In genomic region chr12:8661751-8662150, GRCh38 we compare ENCODE assay signal across 31 cellular contexts. TPM values are rescaled to one million over a fixed set of nuclear protein-coding genes. Genes with fewer than 3 reads are reported as not detected.
DNase-seq lines count a peak whose midpoint lies in the region; ATAC-seq, FAIRE-seq and TF ChIP-seq lines count a peak whose summit lies in the region.
"Had no signal": no experiment of that assay in that cellular context is flagged by ENCODE, and none has a peak within 500 bp of the region (broad histone marks: within the 10 kb centered on the region; RNA-seq: fewer than 3 reads in every experiment).

No MANE protein-coding gene starts in this region.

- no peak overlapping the region for H2BK120ac ChIP-seq in mesenchymal stem cell (ENCODE audit: low read depth, low read length)

- no peaks in the 10 kb centered on the region for H3K36me3 Mint-ChIP-seq in astrocyte (ENCODE audit: low read depth, unreplicated experiment)
- H3K36me3 Mint-ChIP-seq: activated naive CD4-positive, alpha-beta T cell treated with anti-CD3 and anti-CD28 coated beads, Interleukin-2, amount 50 U/mL, for 24 hours; CD14-positive monocyte had no signal

- H3K4me1 Mint-ChIP-seq in astrocyte (ENCODE audit: low read depth, unreplicated experiment): peaks cover 17% of the 10 kb centered on the region
- H3K4me1 Mint-ChIP-seq: activated naive CD4-positive, alpha-beta T cell treated with anti-CD3 and anti-CD28 coated beads, Interleukin-2, amount 50 U/mL, for 24 hours; neural crest cell had no signal

- H2AFZ ChIP-seq in astrocyte (ENCODE audit: low read depth, low read length) (no peak overlapping the region), mesenchymal stem cell (ENCODE audit: low read depth, low read length) (no peak overlapping the region), smooth muscle cell (ENCODE audit: low read depth) (no peak overlapping the region), MM.1S (ENCODE audit: low read length) (no peak overlapping the region)
- H2AFZ ChIP-seq: parathyroid adenoma had no signal

- H4K20me1 ChIP-seq in astrocyte (ENCODE audit: insufficient read depth, low read length): no peaks in the 10 kb centered on the region
- no peaks in the 10 kb centered on the region for H4K20me1 ChIP-seq in smooth muscle cell (ENCODE audit: low read depth)
- no peaks in the 10 kb centered on the region for H4K20me1 ChIP-seq in MM.1S (ENCODE audit: insufficient read depth, low read length)

- H4K8ac ChIP-seq in mesenchymal stem cell (ENCODE audit: low read length): no peak overlapping the region

- no peaks in the 10 kb centered on the region for H3K79me1 ChIP-seq in mesenchymal stem cell (replicated peaks; ENCODE audit: low read length, poor library complexity, severe bottlenecking)

- H3K4me2 ChIP-seq in astrocyte (ENCODE audit: low read length): peak overlapping the region; percentile 71
- no peak overlapping the region for H3K4me2 ChIP-seq in mesenchymal stem cell (ENCODE audit: low read length, poor library complexity, severe bottlenecking)
- H3K4me2 ChIP-seq in smooth muscle cell: peak overlapping the region; percentile 27
- H3K4me2 ChIP-seq in MM.1S (ENCODE audit: low read depth, low read length): no peak overlapping the region

- H3K36me3 ChIP-seq in astrocyte (ENCODE audit: insufficient read depth, low read length): no peaks in the 10 kb centered on the region
- H3K36me3 ChIP-seq in mesenchymal stem cell (ENCODE audit: control insufficient read depth in 1 of 2, insufficient read depth in 2 of 2, low read depth in 1 of 2, low read length in 2 of 2): peaks cover 0 to 6% of the 10 kb centered on the region in 2 experiments
- H3K36me3 ChIP-seq in smooth muscle cell (ENCODE audit: low read depth): no peaks in the 10 kb centered on the region
- no peaks in the 10 kb centered on the region for H3K36me3 ChIP-seq in MM.1S (replicated peaks; ENCODE audit: insufficient read depth, low read length)
- H3K36me3 ChIP-seq: stomach, tibial artery had no signal

- H3K27ac Mint-ChIP-seq in astrocyte (ENCODE audit: unreplicated experiment): no peak overlapping the region
- H3K27ac Mint-ChIP-seq: activated naive CD4-positive, alpha-beta T cell treated with anti-CD3 and anti-CD28 coated beads, Interleukin-2, amount 50 U/mL, for 24 hours; CD14-positive monocyte; effector memory CD8-positive, alpha-beta T cell; T-helper 2 cell treated with Interferon-gamma antibody and Interleukin-4, amounts not matched to agents 5 μg/mL and 100 μg/mL, for 36 hours had no signal

- no peaks in the 10 kb centered on the region for H3K27me3 ChIP-seq in astrocyte (ENCODE audit: insufficient read depth, low read length)
- peaks cover 0 to 6% of the 10 kb centered on the region in 2 experiments for H3K27me3 ChIP-seq in mesenchymal stem cell (ENCODE audit: control insufficient read depth in 1 of 2, insufficient read depth in 1 of 2, low read length in 2 of 2)
- no peaks in the 10 kb centered on the region for H3K27me3 ChIP-seq in smooth muscle cell (ENCODE audit: low read depth)
- no peaks in the 10 kb centered on the region for H3K27me3 ChIP-seq in MM.1S (replicated peaks; ENCODE audit: insufficient read depth, low read length)
- H3K27me3 ChIP-seq: stomach, tibial artery had no signal

- H3K9ac ChIP-seq in astrocyte (ENCODE audit: low read length): peak overlapping the region; percentile 69
- H3K9ac ChIP-seq in mesenchymal stem cell (ENCODE audit: low read length): peak overlapping the region; percentile 94
- peak overlapping the region; percentile 55 for H3K9ac ChIP-seq in smooth muscle cell (ENCODE audit: low read depth)
- no peak overlapping the region for H3K9ac ChIP-seq in MM.1S (ENCODE audit: low read length)
- H3K9ac ChIP-seq: parathyroid adenoma had no signal

- H3F3A ChIP-seq in smooth muscle cell (ENCODE audit: low read depth) (no peaks in the 10 kb centered on the region), MM.1S (ENCODE audit: insufficient read depth, low read length) (no peaks in the 10 kb centered on the region)

- DNase-seq in EH (ENCODE audit: low read depth) (peak; percentile 28), astrocyte (ENCODE audit: low read depth) (peak; percentile 36), mesenchymal stem cell (no peak), smooth muscle cell (lab: John Stamatoyannopoulos, UW; ENCODE audit: unreplicated experiment) (no peak), MM.1S (no peak), nucleus accumbens (lab: John Stamatoyannopoulos, UW) (no peak)
- DNase-seq: activated CD8-positive, alpha-beta memory T cell treated with anti-CD3 and anti-CD28 coated beads for 24 hours; activated T-cell treated with anti-CD3 and anti-CD28 coated beads for 4 hours; effector memory CD8-positive, alpha-beta T cell; erythroblast; GDM1; mammary epithelial cell; NCI-H146; NCI-H2107; NCI-H446; NCI-H748 treated with DMSO at 0.1 percent for 48 hours; retina; SHP77 treated with DMSO at 0.1 percent for 48 hours; stimulated activated CD4-positive, alpha-beta T cell treated with anti-CD3 and anti-CD28 coated beads, Interleukin-4, amount 100 ng/mL, for 1 hour; stomach; tibial artery had no signal

- peak overlapping the region; percentile 65 for H3K27ac ChIP-seq in astrocyte (ENCODE audit: low read depth, low read length)
- no peak overlapping the region for H3K27ac ChIP-seq in mesenchymal stem cell (ENCODE audit: low read length, poor library complexity, severe bottlenecking)
- H3K27ac ChIP-seq in smooth muscle cell (ENCODE audit: low read depth): no peak overlapping the region
- no peak overlapping the region for H3K27ac ChIP-seq in MM.1S (ENCODE audit: low read length)
- H3K27ac ChIP-seq: parathyroid adenoma had no signal

- no peak overlapping the region for H2AK5ac ChIP-seq in mesenchymal stem cell (ENCODE audit: low read length, severe bottlenecking)

- H3K4me3 Mint-ChIP-seq in astrocyte (ENCODE audit: unreplicated experiment): no peak overlapping the region
- H3K4me3 Mint-ChIP-seq: activated naive CD4-positive, alpha-beta T cell treated with anti-CD3 and anti-CD28 coated beads, Interleukin-2, amount 50 U/mL, for 24 hours; CD14-positive monocyte; effector memory CD8-positive, alpha-beta T cell; neural crest cell; T-helper 2 cell treated with Interferon-gamma antibody and Interleukin-4, amounts not matched to agents 5 μg/mL and 100 μg/mL, for 36 hours had no signal

- H4K91ac ChIP-seq in mesenchymal stem cell (ENCODE audit: low read length): no peak overlapping the region

- no peak overlapping the region for H2BK15ac ChIP-seq in mesenchymal stem cell (ENCODE audit: low read depth, poor library complexity, severe bottlenecking)

- 75% methylated on average over 3 of the region's 3 CpGs for WGBS in mesenchymal stem cell
- WGBS in smooth muscle cell (ENCODE audit: low lambda C conversion rate): 86% methylated on average over 3 of the region's 3 CpGs

- H3K14ac ChIP-seq in mesenchymal stem cell (ENCODE audit: low read length in 2 of 2): no peak overlapping the region

- H3K27me3 Mint-ChIP-seq in astrocyte (ENCODE audit: low read depth, unreplicated experiment): no peaks in the 10 kb centered on the region
- H3K27me3 Mint-ChIP-seq: activated naive CD4-positive, alpha-beta T cell treated with anti-CD3 and anti-CD28 coated beads, Interleukin-2, amount 50 U/mL, for 24 hours had no signal

- H3K79me2 ChIP-seq in astrocyte (ENCODE audit: insufficient read depth, low read length) (no peaks in the 10 kb centered on the region), smooth muscle cell (ENCODE audit: low read depth) (no peaks in the 10 kb centered on the region), MM.1S (ENCODE audit: low read length) (no peaks in the 10 kb centered on the region)
- H3K79me2 ChIP-seq: parathyroid adenoma had no signal

- FAIRE-seq in astrocyte (lab: Jason Lieb, UNC): no peak
- FAIRE-seq: colon, frontal cortex had no signal

- H3K18ac ChIP-seq in mesenchymal stem cell (ENCODE audit: low read depth in 1 of 2, low read length in 2 of 2): no peak overlapping the region

- no peaks in the 10 kb centered on the region for H3K9me3 ChIP-seq in astrocyte (ENCODE audit: insufficient read depth, low read depth, low read length)
- no peaks in the 10 kb centered on the region for H3K9me3 ChIP-seq in mesenchymal stem cell (ENCODE audit: control insufficient read depth, low read length)
- H3K9me3 ChIP-seq in smooth muscle cell (replicated peaks; ENCODE audit: low read depth): no peaks in the 10 kb centered on the region
- H3K9me3 ChIP-seq in MM.1S (replicated peaks; ENCODE audit: insufficient read depth, low read length): no peaks in the 10 kb centered on the region
- H3K9me3 ChIP-seq: stomach, tibial artery had no signal

- no peak overlapping the region for H2BK12ac ChIP-seq in mesenchymal stem cell (ENCODE audit: low read length in 2 of 2)

- H3K4me1 ChIP-seq in astrocyte (ENCODE audit: insufficient read depth, low read length) (peaks cover 12% of the 10 kb centered on the region), mesenchymal stem cell (ENCODE audit: control insufficient read depth, insufficient read depth, low read depth, low read length) (peaks cover 1% of the 10 kb centered on the region), smooth muscle cell (ENCODE audit: low read depth) (peaks cover 14% of the 10 kb centered on the region), MM.1S (ENCODE audit: low read length) (no peaks in the 10 kb centered on the region)
- H3K4me1 ChIP-seq: parathyroid adenoma, stomach had no signal

- H3K9me3 Mint-ChIP-seq in astrocyte (ENCODE audit: unreplicated experiment): peaks cover 4% of the 10 kb centered on the region
- H3K9me3 Mint-ChIP-seq: activated naive CD4-positive, alpha-beta T cell treated with anti-CD3 and anti-CD28 coated beads, Interleukin-2, amount 50 U/mL, for 24 hours; effector memory CD8-positive, alpha-beta T cell; neural crest cell; T-helper 2 cell treated with Interferon-gamma antibody and Interleukin-4, amounts not matched to agents 5 μg/mL and 100 μg/mL, for 36 hours had no signal

- no peak overlapping the region for H3K23ac ChIP-seq in mesenchymal stem cell (ENCODE audit: low read length in 2 of 2)

- no peak overlapping the region for H3K4ac ChIP-seq in mesenchymal stem cell (ENCODE audit: low read depth in 1 of 2, low read length in 2 of 2)

- H2BK5ac ChIP-seq in mesenchymal stem cell (ENCODE audit: low read depth, low read length, poor library complexity, severe bottlenecking): no peak overlapping the region

- H3K4me3 ChIP-seq in astrocyte (ENCODE audit: insufficient read depth, low read depth, low read length): peak overlapping the region; percentile 48
- peak overlapping the region in 1 of 2 experiments; percentile 86 for H3K4me3 ChIP-seq in mesenchymal stem cell (ENCODE audit: insufficient read depth in 1 of 2, low read depth in 1 of 2, low read length in 2 of 2)
- H3K4me3 ChIP-seq in smooth muscle cell: no peak overlapping the region
- H3K4me3 ChIP-seq in MM.1S (ENCODE audit: low read length): no peak overlapping the region

- TF ChIP-seq CTCF in astrocyte (IDR thresholded peaks at IDR 0.05; ENCODE audit: insufficient read depth, low read depth, low read length) (no peak), smooth muscle cell (IDR thresholded peaks at IDR 0.05; ENCODE audit: borderline replicate concordance, insufficient read depth, poor library complexity, severe bottlenecking) (no peak), MM.1S (IDR thresholded peaks at IDR 0.05; ENCODE audit: low read length) (no peak)

- no peak for ATAC-seq in GM18907 (IDR thresholded peaks at IDR 0.05; ENCODE audit: unreplicated experiment)
- ATAC-seq in HG02678 (IDR thresholded peaks at IDR 0.05; ENCODE audit: unreplicated experiment): no peak
- ATAC-seq: effector memory CD8-positive, alpha-beta T cell had no signal

- no peaks in the 10 kb centered on the region for H3K9me2 ChIP-seq in MM.1S (replicated peaks; ENCODE audit: insufficient read depth, low read length)

RNA-seq across cellular contexts. Expression of gene MFAP5, which starts 0.9 kb away (rescaled TPM):
- total RNA-seq in astrocyte: 86.4 and 105 TPM in 2 replicates
- 0.12 TPM for polyA plus RNA-seq in mesenchymal stem cell (2013, experiment 1 of 2)
- polyA plus RNA-seq in mesenchymal stem cell (2013, experiment 2 of 2): not detected
- total RNA-seq in smooth muscle cell: 96.5 and 120 TPM in 2 replicates
- 33.5 and 92.4 TPM in 2 replicates for polyA plus RNA-seq in smooth muscle cell
- total RNA-seq: neural crest cell had no signal
- polyA plus RNA-seq: CD14-positive monocyte had no signal

RNA-seq across cellular contexts. Expression of gene RIMKLB, which starts 36.0 kb away (rescaled TPM):
- total RNA-seq in astrocyte (34.1 and 36.6 TPM in 2 replicates), smooth muscle cell (32.1 and 46.2 TPM in 2 replicates)
- 18.9 TPM for polyA plus RNA-seq in mesenchymal stem cell (2013, experiment 1 of 2)
- 18.6 TPM for polyA plus RNA-seq in mesenchymal stem cell (2013, experiment 2 of 2)
- 11.9 and 20.7 TPM in 2 replicates for polyA plus RNA-seq in smooth muscle cell

RNA-seq across cellular contexts. Expression of gene AICDA, which starts 49.1 kb away (rescaled TPM):
- total RNA-seq in astrocyte (not detected in 2 replicates), smooth muscle cell (not detected in 2 replicates)
- not detected for polyA plus RNA-seq in mesenchymal stem cell (2013, experiment 1 of 2)
- not detected for polyA plus RNA-seq in mesenchymal stem cell (2013, experiment 2 of 2)
- polyA plus RNA-seq in smooth muscle cell: not detected in 2 replicates
- total RNA-seq: frontal cortex, LHCN-M2, mammary epithelial cell, neural crest cell had no signal
- polyA plus RNA-seq: mammary epithelial cell had no signal

Comparison
In these comparisons a context has a peak if more than half of its experiments do, and no peak if none do; other contexts are left out.
1. DNase-seq: peak in EH (single experiment) and astrocyte (single experiment); none in mesenchymal stem cell (single experiment), smooth muscle cell (single experiment), MM.1S (single experiment) and nucleus accumbens (0 of 56).
2. H3K4me2 ChIP-seq: peak in astrocyte (single experiment) and smooth muscle cell (single experiment); none in mesenchymal stem cell (single experiment) and MM.1S (single experiment).